In the genomic region with DNA sequence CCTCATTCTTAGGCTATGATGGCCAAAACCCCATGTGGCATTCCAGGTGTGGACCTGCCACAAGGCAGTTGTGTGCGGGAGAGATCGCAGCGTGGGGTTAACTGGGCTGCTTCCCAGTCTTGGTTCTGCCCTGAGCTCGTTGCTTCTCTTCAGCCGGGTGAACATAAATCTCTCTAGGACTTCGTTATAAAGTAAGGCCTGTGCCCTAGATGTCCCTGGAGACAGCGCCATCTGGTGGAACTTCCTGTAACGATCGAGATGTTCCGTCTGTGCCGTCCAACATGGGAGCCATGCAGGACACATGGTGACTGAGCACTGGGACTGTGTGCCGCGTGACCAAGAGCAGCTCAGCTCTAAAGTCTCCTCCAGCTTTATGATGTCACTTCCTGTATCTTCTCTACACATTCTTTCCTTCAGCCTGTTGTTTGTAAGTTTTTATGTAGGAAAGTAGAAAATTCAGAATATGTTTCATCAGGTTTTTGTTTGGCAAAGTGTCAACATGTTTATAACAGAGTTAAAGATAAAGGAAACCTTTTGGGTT, we compare ENCODE assay signal across 8 cellular contexts. TPM values are rescaled to one million over a fixed set of nuclear protein-coding genes. Genes with fewer than 3 reads are reported as not detected.
DNase-seq lines count a peak whose midpoint lies in the region; ATAC-seq and TF ChIP-seq lines count a peak whose summit lies in the region.

No MANE protein-coding gene starts in this region.

- peaks cover 7% of the 10 kb centered on the region for H3K4me1 ChIP-seq in cardiac muscle cell (ENCODE audit: low read depth)

- peak overlapping the region; percentile 82 for H3K27ac ChIP-seq in SK-N-MC
- no peak overlapping the region for H3K27ac ChIP-seq in cardiac muscle cell

- H3K4me3 ChIP-seq in GM06990 (replicated peaks; ENCODE audit: low read depth, low read length) (no peak overlapping the region), SK-N-MC (no peak overlapping the region), cardiac muscle cell (no peak overlapping the region)

- H3K9ac ChIP-seq in SK-N-MC (ENCODE audit: insufficient read length) = peak overlapping the region; percentile 42

- no peaks in the 10 kb centered on the region for H3K36me3 ChIP-seq in GM06990 (ENCODE audit: control insufficient read depth, insufficient read depth, low read length)
- no peaks in the 10 kb centered on the region for H3K36me3 ChIP-seq in SK-N-MC (ENCODE audit: insufficient read depth, low read length)
- no peaks in the 10 kb centered on the region for H3K36me3 ChIP-seq in cardiac muscle cell

- TF ChIP-seq CTCF in GM06990 (IDR thresholded peaks at IDR 0.05; ENCODE audit: insufficient read depth, low read length, poor library complexity, severe bottlenecking) (peak; percentile 72), cardiac muscle cell (IDR thresholded peaks at IDR 0.05; ENCODE audit: low read depth, low read length) (peak; percentile 79)

- ATAC-seq in HG03196 (IDR thresholded peaks at IDR 0.05; ENCODE audit: unreplicated experiment) = no peak

- DNase-seq in GM06990 (ENCODE audit: extremely low read depth, insufficient read length) = peak; percentile 70
- peak; percentile 57 for DNase-seq in HCEC 1CT
- peak; percentile 94 for DNase-seq in NAMALWA (ENCODE audit: low spot score)
- peak; percentile 83 for DNase-seq in SK-N-MC (ENCODE audit: low read depth, low spot score)
- DNase-seq in activated naive CD4-positive, alpha-beta T cell treated with anti-CD3 and anti-CD28 coated beads, Interleukin-2, amount 50 U/mL, for 16 hours = peak; percentile 74
- peak; percentile 90 to 91 for DNase-seq in cardiac muscle cell (ENCODE audit: low read depth in 1 of 2, low spot score in 1 of 2)
- peak; percentile 70 for DNase-seq in retina

- H3K27me3 ChIP-seq in GM06990 (replicated peaks; ENCODE audit: control insufficient read depth, insufficient read depth, low read length) = no peaks in the 10 kb centered on the region
- no peaks in the 10 kb centered on the region for H3K27me3 ChIP-seq in cardiac muscle cell

- H3K9me3 ChIP-seq in SK-N-MC (ENCODE audit: low read depth, low read length) (no peaks in the 10 kb centered on the region), cardiac muscle cell (ENCODE audit: low read depth) (no peaks in the 10 kb centered on the region)

RNA-seq across cellular contexts. Expression of a gene that starts 26.8 kb away (rescaled TPM):
- total RNA-seq in cardiac muscle cell = 2.7 and 3.9 TPM in 2 replicates
- polyA plus RNA-seq in cardiac muscle cell = 13.7 and 14.3 TPM in 2 replicates

RNA-seq across cellular contexts. Expression of a gene that starts 54.5 kb away (rescaled TPM):
- total RNA-seq in cardiac muscle cell = 6.1 and 7.6 TPM in 2 replicates
- 2.6 and 6.3 TPM in 2 replicates for polyA plus RNA-seq in cardiac muscle cell
